12 cellular contexts compared by ENCODE assay signal in the genomic region with DNA sequence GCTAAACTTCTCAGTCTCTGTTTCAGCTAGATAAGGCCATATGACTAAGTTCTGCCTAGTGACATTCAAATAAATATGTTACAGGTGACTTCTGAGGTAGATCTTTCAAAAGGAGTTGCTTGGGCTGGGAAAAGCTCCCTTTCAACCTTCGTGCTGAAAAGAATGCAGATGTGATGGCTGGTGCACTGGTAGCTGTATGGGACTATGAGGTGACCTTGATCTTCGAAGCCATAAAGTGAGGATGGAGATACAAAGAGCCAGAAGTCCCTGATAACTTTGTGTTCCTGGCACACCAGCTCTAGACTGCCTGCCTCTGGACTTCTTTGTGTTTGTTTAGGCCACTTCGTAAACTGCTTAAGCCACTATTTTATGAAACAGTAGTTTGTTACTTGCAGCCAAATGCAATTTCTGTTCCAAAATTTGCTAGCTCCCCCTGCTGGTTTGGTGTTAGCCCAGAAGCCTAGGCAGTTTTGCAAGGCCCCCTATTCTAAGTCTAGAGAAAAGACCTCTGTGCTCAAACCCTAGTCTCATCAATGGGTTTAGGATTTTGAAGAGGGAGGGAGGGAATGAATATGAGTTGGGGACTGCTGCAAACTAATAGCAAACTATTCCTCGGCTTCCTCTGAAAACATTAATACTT. TPM values are rescaled to one million over a fixed set of nuclear protein-coding genes. Genes with fewer than 3 reads are reported as not detected.
DNase-seq lines count a peak whose midpoint lies in the region; ATAC-seq, FAIRE-seq and TF ChIP-seq lines count a peak whose summit lies in the region.
"Had no signal": no experiment of that assay in that cellular context is flagged by ENCODE, and none has a peak within 500 bp of the region (broad histone marks: within the 10 kb centered on the region; RNA-seq: fewer than 3 reads in every experiment).

No MANE protein-coding gene starts in this region.

- H3K4me1 Mint-ChIP-seq in WTC11: no peaks in the 10 kb centered on the region

- H2BK120ac ChIP-seq in mesendoderm (ENCODE audit: low read depth, low read length): no peak overlapping the region

- WGBS in mesendoderm (ENCODE audit: extremely low coverage, insufficient coverage, low lambda C conversion rate): no CpG with 5 or more reads among the region's 4 CpGs

- POLR2A ChIA-PET in WTC11 (lab: Charles Lee): no interaction called here

- H3K4me3 ChIP-seq in mesendoderm (ENCODE audit: low read length) (no peak overlapping the region), kidney (ENCODE audit: low read length in 2 of 2) (no peak overlapping the region)
- H3K4me3 ChIP-seq: SK-N-MC had no signal

- H2BK5ac ChIP-seq in mesendoderm (ENCODE audit: low read length): no peak overlapping the region

- no peaks in the 10 kb centered on the region; the same call in 1 of the 2 replicates for H3K27me3 Mint-ChIP-seq in WTC11 (ENCODE audit: low read depth)
- H3K27me3 Mint-ChIP-seq: progenitor cell of endocrine pancreas had no signal

- no peaks in the 10 kb centered on the region for H3K4me1 ChIP-seq in mesendoderm (ENCODE audit: control insufficient read depth, low read depth, low read length)
- H3K4me1 ChIP-seq in kidney (ENCODE audit: control insufficient read depth in 1 of 2, insufficient read depth in 1 of 2, low read depth in 1 of 2, low read length in 2 of 2): no peaks in the 10 kb centered on the region

- no peak overlapping the region for H3K4me2 ChIP-seq in mesendoderm (ENCODE audit: low read length)

- no peaks in the 10 kb centered on the region for H3K79me2 ChIP-seq in mesendoderm (ENCODE audit: control insufficient read depth, insufficient read depth, low read length)

- CTCF ChIA-PET in WTC11 (lab: Charles Lee): interaction anchor here (1.0 to 2.7 kb wide), 4 partner anchors 15 to 31 kb away, joined by 3 to 19 read pairs (median 4); partner anchors contain the start of gene ERCC4

- intact Hi-C loops in kidney (cut with DNase I): no loop called here

- peaks cover 0 to 6% of the 10 kb centered on the region in 2 donors for H3K9me3 ChIP-seq in kidney (ENCODE audit: control insufficient read depth in 1 of 2, low read length in 2 of 2)

- no peak overlapping the region for H3K27ac ChIP-seq in mesendoderm (ENCODE audit: low read depth, low read length)
- no peak overlapping the region for H3K27ac ChIP-seq in kidney (ENCODE audit: low read depth in 2 of 2, low read length in 2 of 2)

- peaks cover 22% of the 10 kb centered on the region for H3K9me3 Mint-ChIP-seq in WTC11

- H3K36me3 ChIP-seq in mesendoderm (ENCODE audit: control insufficient read depth, insufficient read depth, low read length) (no peaks in the 10 kb centered on the region), kidney (ENCODE audit: control insufficient read depth in 1 of 2, insufficient read depth in 2 of 2, low read length in 2 of 2) (no peaks in the 10 kb centered on the region)

- no peaks in the 10 kb centered on the region for H3K79me1 ChIP-seq in mesendoderm (ENCODE audit: low read length)

- no peaks in the 10 kb centered on the region for H3K27me3 ChIP-seq in mesendoderm (ENCODE audit: insufficient read depth, low read length, poor library complexity)

- no peak overlapping the region for H3K27ac Mint-ChIP-seq in WTC11
- H3K27ac Mint-ChIP-seq: progenitor cell of endocrine pancreas had no signal

- DNase-seq in NCI-H748 (lab: John Stamatoyannopoulos, UW; ENCODE audit: unreplicated experiment) (peak; percentile 5), NCI-H748 treated with DMSO at 0.1 percent for 48 hours (lab: John Stamatoyannopoulos, UW) (no peak), HT-29 (ENCODE audit: low spot score) (peak; percentile 41), WTC11 (ENCODE audit: low spot score) (no peak), mesendoderm (peak; percentile 10), kidney (no peak), SKM-1 treated with dmso at 0.1 percent for 144 hours (lab: John Stamatoyannopoulos, UW; ENCODE audit: unreplicated experiment) (no peak)
- DNase-seq in activated CD8-positive, alpha-beta memory T cell treated with anti-CD3 and anti-CD28 coated beads, Interleukin-2, amount 50 U/mL, for 48 hours: no peak
- DNase-seq: Kasumi-1, mesenchymal stem cell had no signal

- H3K4me3 Mint-ChIP-seq in WTC11: no peak overlapping the region

- peaks cover 5% of the 10 kb centered on the region for H3K36me3 Mint-ChIP-seq in WTC11

- no peak overlapping the region for H3K18ac ChIP-seq in mesendoderm (ENCODE audit: low read length)

- TF ChIP-seq CTCF in WTC11 (IDR thresholded peaks at IDR 0.05) (no peak), kidney (IDR thresholded peaks at IDR 0.05; ENCODE audit: borderline replicate concordance, extremely low read depth, insufficient read depth) (no peak)

- no peak overlapping the region for H2AK5ac ChIP-seq in mesendoderm (ENCODE audit: low read length)

- H2BK15ac ChIP-seq in mesendoderm (replicated peaks; ENCODE audit: low read depth): no peak overlapping the region

- no peak overlapping the region for H3K23ac ChIP-seq in mesendoderm (ENCODE audit: low read length)

- no peak for ATAC-seq in WTC11

- H3K56ac ChIP-seq in mesendoderm (ENCODE audit: low read length): no peak overlapping the region

- H4K8ac ChIP-seq in mesendoderm (ENCODE audit: low read depth, low read length): no peak overlapping the region

- H3K9ac ChIP-seq in mesendoderm (ENCODE audit: low read length) (no peak overlapping the region), kidney (ENCODE audit: low read length in 2 of 2) (no peak overlapping the region)

- FAIRE-seq in kidney (lab: Jason Lieb, UNC): no peak

- H4K5ac ChIP-seq in mesendoderm (ENCODE audit: low read length): no peak overlapping the region

- H3K4ac ChIP-seq in mesendoderm (ENCODE audit: low read depth, low read length): no peak overlapping the region

TF ChIP-seq in WTC11, 78 proteins besides CTCF, POLR2A, EP300 and RAD21:
- TF ChIP-seq NR3C1 (CRISPR knock-in tag; conservative IDR thresholded peaks at IDR 0.05; ENCODE audit: low read depth): no peak
- no peak for TF ChIP-seq IRF2 (CRISPR knock-in tag; IDR thresholded peaks at IDR 0.05; ENCODE audit: borderline replicate concordance, low read depth)
- TF ChIP-seq GTF2I (CRISPR knock-in tag; conservative IDR thresholded peaks at IDR 0.05): peak; percentile 78; the same call in 1 of the 2 replicates
TF ChIP-seq in WTC11: peak in this region for 1.

RNA-seq across cellular contexts. Expression of gene ERCC4, which starts 23.3 kb away (rescaled TPM):
- 2.8 and 8.0 TPM in 2 replicates for total RNA-seq in HT-29 (2014; rRNA removed; shearing (Covaris generic))
- total RNA-seq in WTC11 (2021) (12.1 to 15.7 TPM (median 13.4 TPM) in 3 replicates), kidney (10.5 TPM)
- 2.6 TPM for polyA plus RNA-seq in mesendoderm (2013, experiment 1 of 2)
- polyA plus RNA-seq in mesendoderm (2013, experiment 2 of 2): 2.5 TPM
- 2.0 TPM for polyA plus RNA-seq in kidney (ENCODE audit: insufficient read depth, low read depth, low replicate concordance)

Comparison
In these comparisons a context has a peak if more than half of its experiments do, and no peak if none do; other contexts are left out.
1. DNase-seq: peak in NCI-H748 (single experiment), HT-29 (single experiment) and mesendoderm (single experiment); none in NCI-H748 treated with DMSO at 0.1 percent for 48 hours (single experiment), WTC11 (single experiment), kidney (single experiment), activated CD8-positive, alpha-beta memory T cell treated with anti-CD3 and anti-CD28 coated beads, Interleukin-2, amount 50 U/mL, for 48 hours (single experiment) and SKM-1 treated with dmso at 0.1 percent for 144 hours (single experiment).